In genomic region chr9:129080608-129081387, GRCh38 we compare ENCODE assay signal across 8 cellular contexts. TPM values are rescaled to one million over a fixed set of nuclear protein-coding genes. Genes with fewer than 3 reads are reported as not detected.
DNase-seq lines count a peak whose midpoint lies in the region; ATAC-seq and TF ChIP-seq lines count a peak whose summit lies in the region.

A gene with protein sequence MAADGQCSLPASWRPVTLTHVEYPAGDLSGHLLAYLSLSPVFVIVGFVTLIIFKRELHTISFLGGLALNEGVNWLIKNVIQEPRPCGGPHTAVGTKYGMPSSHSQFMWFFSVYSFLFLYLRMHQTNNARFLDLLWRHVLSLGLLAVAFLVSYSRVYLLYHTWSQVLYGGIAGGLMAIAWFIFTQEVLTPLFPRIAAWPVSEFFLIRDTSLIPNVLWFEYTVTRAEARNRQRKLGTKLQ (plus strand): TSS chr9:129081111. CDS start chr9:129081132, 21 bp downstream.

- TF ChIP-seq CTCF in C4-2B (conservative IDR thresholded peaks at IDR 0.05) (no peak), left lung (IDR thresholded peaks at IDR 0.05) (no peak)

- ATAC-seq in GM19395 (IDR thresholded peaks at IDR 0.05; ENCODE audit: unreplicated experiment) (peak; percentile 93), HG03565 (IDR thresholded peaks at IDR 0.05; ENCODE audit: unreplicated experiment) (peak; percentile 87), left lung (peak; percentile 98)

- H3K36me3 ChIP-seq in left lung: peaks cover 0 to 15% of the 10 kb centered on the region in 2 donors

- peak within 1 kb of the TSS; percentile 85 to 91 for H3K4me3 ChIP-seq in left lung

- intact Hi-C loops in left lung (cut with DNase I): no loop called here

- H3K9me3 ChIP-seq in left lung: no peaks in the 10 kb centered on the region

- DNase-seq in NCI-H774 (lab: John Stamatoyannopoulos, UW): peak; percentile 100
- DNase-seq in activated CD4-positive, alpha-beta T cell treated with anti-CD3 and anti-CD28 coated beads, Interleukin-2, amount 50 U/mL, for 4 hours: peak; percentile 98
- DNase-seq in dermis blood vessel endothelial cell: peak; percentile 100
- DNase-seq in left lung: peak; percentile 97 to 99
- DNase-seq in stimulated activated CD4-positive, alpha-beta T cell treated with anti-CD3 and anti-CD28 coated beads, Interleukin-2, amount 100 ng/mL, for 48 hours: peak; percentile 97

- no peaks in the 10 kb centered on the region for H3K27me3 ChIP-seq in left lung

- peaks cover 14 to 22% of the 10 kb centered on the region in 2 donors for H3K4me1 ChIP-seq in left lung

- H3K27ac ChIP-seq in C4-2B: peak within 1 kb of the TSS; percentile 83
- peak within 1 kb of the TSS; percentile 75 to 90 for H3K27ac ChIP-seq in left lung

RNA-seq across cellular contexts. Expression of the gene that starts here (rescaled TPM):
- total RNA-seq in dermis blood vessel endothelial cell: 10.7 and 15.5 TPM in 2 replicates
- 10 to 100 TPM; 14.7 to 19.6 TPM for total RNA-seq in left lung

Comparison
In these comparisons a context has a peak if more than half of its experiments do, and no peak if none do; other contexts are left out.
1. Peak in every context shown above with its lines: DNase-seq, ATAC-seq, H3K4me3 ChIP-seq and H3K27ac ChIP-seq.